In genomic region chr10:90193240-90193985, GRCh38 we compare ENCODE assay signal across 20 cellular contexts.
A peak's percentile ranks its signal among the peaks of the same experiment; 100 is the strongest.
DNase-seq lines count a peak whose midpoint lies in the region; ATAC-seq and TF ChIP-seq lines count a peak whose summit lies in the region.
"Had no signal": no experiment of that assay in that cellular context is flagged by ENCODE, and none has a peak within 500 bp of the region (broad histone marks: within the 10 kb centered on the region; RNA-seq: fewer than 3 reads in every experiment).

No MANE protein-coding gene starts in this region.

- H3K27me3 ChIP-seq in right cardiac atrium (ENCODE audit: control insufficient read depth, insufficient read depth) (no peaks in the 10 kb centered on the region), adipocyte (replicated peaks; ENCODE audit: control insufficient read depth, insufficient read depth, low read length) (no peaks in the 10 kb centered on the region)
- H3K27me3 ChIP-seq: SJSA1, upper lobe of right lung had no signal

- H3K4me1 ChIP-seq in right cardiac atrium (ENCODE audit: control insufficient read depth, insufficient read depth, low read length), result no peaks in the 10 kb centered on the region
- peaks cover 32% of the 10 kb centered on the region for H3K4me1 ChIP-seq in adipocyte (ENCODE audit: control insufficient read depth, insufficient read depth, low read length)
- H3K4me1 ChIP-seq: A549, SJSA1, upper lobe of right lung had no signal

- intact Hi-C loops in left ventricle myocardium superior (cut with micrococcal nuclease) (no loop called here), right cardiac atrium (cut with DNase I) (no loop called here)

- H3K9me3 ChIP-seq in right cardiac atrium (ENCODE audit: control insufficient read depth, low read length), result no peaks in the 10 kb centered on the region
- H3K9me3 ChIP-seq in adipocyte (ENCODE audit: control insufficient read depth, low read length), result no peaks in the 10 kb centered on the region
- H3K9me3 ChIP-seq: A549, SJSA1, upper lobe of right lung had no signal

- in situ Hi-C loops in G401 (cut with HindIII; ENCODE audit: low sequenced_read_pairs), result no loop called here

- H3K4me3 ChIP-seq in right cardiac atrium (ENCODE audit: low read length), result no peak overlapping the region
- peak overlapping the region; percentile 46 for H3K4me3 ChIP-seq in adipocyte (ENCODE audit: low read length)
- no peak overlapping the region for H3K4me3 ChIP-seq in fibroblast of pulmonary artery (replicated peaks; ENCODE audit: low read depth, low read length)
- H3K4me3 ChIP-seq: A549, K562, SJSA1, upper lobe of right lung had no signal

- no peak overlapping the region for H3K27ac ChIP-seq in right cardiac atrium (ENCODE audit: low read length)
- H3K27ac ChIP-seq: A549, SJSA1, upper lobe of right lung had no signal

- no peaks in the 10 kb centered on the region for H3K36me3 ChIP-seq in adipocyte (ENCODE audit: control insufficient read depth, insufficient read depth, low read length, severe bottlenecking)
- H3K36me3 ChIP-seq: SJSA1, upper lobe of right lung had no signal

- 68% methylated on average over 2 of the region's 2 CpGs for WGBS in right cardiac atrium

- TF ChIP-seq CTCF in fibroblast of pulmonary artery (IDR thresholded peaks at IDR 0.05; ENCODE audit: low read length, missing control alignments), result no peak

- DNase-seq in left ventricle myocardium superior (no peak), right cardiac atrium (no peak), adipocyte (ENCODE audit: low read depth) (peak; percentile 87), fibroblast of pulmonary artery (ENCODE audit: low read depth) (peak; percentile 58), G401 (ENCODE audit: low spot score) (no peak), NCI-H82 (lab: John Stamatoyannopoulos, UW) (no peak), nucleus accumbens (lab: John Stamatoyannopoulos, UW) (no peak)
- DNase-seq: activated CD4-positive, alpha-beta T cell treated with anti-CD3 and anti-CD28 coated beads for 1 hour; activated gamma-delta T cell; CD4-positive, alpha-beta memory T cell; DMS79 treated with DMSO at 0.1 percent for 48 hours; erythroblast; midbrain; NCI-H2081; NCI-H524 treated with DMSO at 0.1 percent for 48 hours; upper lobe of right lung had no signal

- no peak overlapping the region for H3K9ac ChIP-seq in adipocyte (ENCODE audit: low read length)

- ATAC-seq in left ventricle myocardium superior, result peak; percentile 40
- ATAC-seq in right cardiac atrium, result no peak
- no peak for ATAC-seq in HG03280 (IDR thresholded peaks at IDR 0.05; ENCODE audit: unreplicated experiment)
- ATAC-seq: A549, K562, upper lobe of right lung had no signal

Comparison
In these comparisons a context has a peak if more than half of its experiments do, and no peak if none do; other contexts are left out.
1. DNase-seq: peak in adipocyte (single experiment) and fibroblast of pulmonary artery (single experiment); none in left ventricle myocardium superior (single experiment), right cardiac atrium (0 of 3), G401 (single experiment), NCI-H82 (single experiment) and nucleus accumbens (0 of 56).